19 cellular contexts compared by ENCODE assay signal in the genomic region with DNA sequence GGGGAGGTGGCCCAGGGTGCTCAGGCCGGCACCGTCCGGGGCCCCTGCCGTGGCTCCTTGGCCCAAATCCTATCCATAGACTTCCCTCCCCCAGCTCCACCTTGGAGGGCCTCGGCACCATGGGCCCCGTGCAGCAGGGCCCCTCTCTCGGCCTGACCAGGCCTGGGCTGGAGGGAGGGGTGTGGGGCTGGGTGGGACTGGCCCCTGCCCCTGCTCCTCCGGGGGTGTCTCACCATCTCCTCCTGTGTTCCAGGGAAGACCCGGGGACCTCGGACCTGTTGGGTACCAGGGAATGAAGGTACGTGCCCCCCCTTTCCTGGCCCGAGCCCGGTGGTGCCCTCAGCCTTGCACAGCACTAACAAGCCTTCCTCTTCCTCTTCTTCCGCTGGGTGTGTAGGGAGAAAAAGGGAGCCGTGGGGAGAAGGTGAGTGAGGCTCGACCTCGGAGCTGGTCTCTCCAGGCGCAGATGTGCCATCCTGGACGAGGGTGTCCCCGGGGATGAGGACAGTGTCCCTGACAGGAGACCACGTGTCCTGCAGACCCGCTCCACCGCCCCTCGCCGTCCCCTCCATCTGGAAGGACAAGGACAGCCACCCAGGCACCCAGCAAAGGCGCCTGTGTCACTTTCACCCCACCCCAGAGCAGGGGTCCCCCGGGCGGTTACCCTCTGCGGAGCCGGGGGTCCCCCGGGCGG. TPM values are rescaled to one million over a fixed set of nuclear protein-coding genes. Genes with fewer than 3 reads are reported as not detected.
DNase-seq lines count a peak whose midpoint lies in the region; ATAC-seq and TF ChIP-seq lines count a peak whose summit lies in the region.
"Had no signal": no experiment of that assay in that cellular context is flagged by ENCODE, and none has a peak within 500 bp of the region (broad histone marks: within the 10 kb centered on the region; RNA-seq: fewer than 3 reads in every experiment).

No MANE protein-coding gene starts in this region.

- H3K9me3 ChIP-seq in DND-41 (ENCODE audit: insufficient read depth, low read length, severe bottlenecking) (no peaks in the 10 kb centered on the region), sigmoid colon (no peaks in the 10 kb centered on the region)
- H3K9me3 ChIP-seq: body of pancreas had no signal

- no peaks in the 10 kb centered on the region for H3K27me3 Mint-ChIP-seq in WTC11 (ENCODE audit: low read depth)

- no peaks in the 10 kb centered on the region; the same call in 1 of the 2 replicates for H3K4me1 Mint-ChIP-seq in WTC11
- H3K4me1 Mint-ChIP-seq: activated CD4-positive, alpha-beta T cell treated with anti-CD3 and anti-CD28 coated beads, Interleukin-2, amount 10 ng/mL, durations not matched to agents 7 days and 5 days had no signal

- TF ChIP-seq EP300 in sigmoid colon (IDR thresholded peaks at IDR 0.05), result no peak

- DNase-seq in DND-41 (no peak), WTC11 (ENCODE audit: low spot score) (peak; percentile 7), left ventricle myocardium superior (peak; percentile 31), sigmoid colon (peak; percentile 67), NCI-H1694 treated with DMSO at 0.1 percent for 48 hours (lab: John Stamatoyannopoulos, UW) (no peak), OCI-M1 (lab: John Stamatoyannopoulos, UW) (no peak)
- DNase-seq: activated CD4-positive, alpha-beta T cell treated with anti-CD3 and anti-CD28 coated beads, Interleukin-2, amount 10 ng/mL, durations not matched to agents 7 days and 5 days; dermis blood vessel endothelial cell; Karpas-422; NCI-H1436; NCI-H2227 treated with DMSO at 0.1 percent for 48 hours; NK-92 treated with Interleukin-12 subunit alpha and Interleukin-12 subunit beta, amount 100 ng/mL, for 24 hours; SIG-M5 had no signal

- no peak for TF ChIP-seq POLR2A in sigmoid colon (IDR thresholded peaks at IDR 0.05)

- H4K20me1 ChIP-seq in DND-41 (ENCODE audit: insufficient read depth, low read length), result no peaks in the 10 kb centered on the region

- no peaks in the 10 kb centered on the region for H3K9me3 Mint-ChIP-seq in WTC11
- H3K9me3 Mint-ChIP-seq: T-helper 2 cell treated with Interferon-gamma antibody and Interleukin-4, amounts not matched to agents 5 μg/mL and 100 μg/mL, for 36 hours had no signal

- H3K27me3 ChIP-seq in DND-41 (ENCODE audit: insufficient read depth, low read length, poor library complexity) (no peaks in the 10 kb centered on the region), sigmoid colon (no peaks in the 10 kb centered on the region)
- H3K27me3 ChIP-seq: body of pancreas had no signal

- H3K79me2 ChIP-seq in DND-41 (ENCODE audit: insufficient read depth, low read length), result no peaks in the 10 kb centered on the region
- H3K79me2 ChIP-seq: parathyroid adenoma had no signal

- 83 to 89% methylated on average over 32 of the region's 32 CpGs for WGBS in sigmoid colon, 2 donors

- CTCF ChIA-PET in WTC11 (lab: Charles Lee), result no interaction called here

- H3K4me3 ChIP-seq in DND-41 (ENCODE audit: low read depth in 1 of 2, low read length in 2 of 2) (no peak overlapping the region), sigmoid colon (no peak overlapping the region)
- H3K4me3 ChIP-seq: body of pancreas had no signal

- H3K36me3 ChIP-seq in DND-41 (ENCODE audit: insufficient read depth, low read length) (no peaks in the 10 kb centered on the region), sigmoid colon (peaks cover 77 to 93% (median 81%) of the 10 kb centered on the region in 4 donors)

- H3K4me2 ChIP-seq in DND-41 (ENCODE audit: insufficient read depth, low read length), result no peak overlapping the region

- TF ChIP-seq CTCF in DND-41 (IDR thresholded peaks at IDR 0.05; ENCODE audit: borderline replicate concordance, extremely low read depth, low read length, poor library complexity, severe bottlenecking) (no peak), WTC11 (IDR thresholded peaks at IDR 0.05) (no peak), sigmoid colon (IDR thresholded peaks at IDR 0.05) (no peak)

- no peak overlapping the region for H2AFZ ChIP-seq in DND-41 (ENCODE audit: low read depth, low read length)
- H2AFZ ChIP-seq: parathyroid adenoma had no signal

- no peaks in the 10 kb centered on the region for H3K4me1 ChIP-seq in DND-41 (ENCODE audit: insufficient read depth, low read length)
- H3K4me1 ChIP-seq in sigmoid colon, result peaks cover 0 to 93% (median 89%) of the 10 kb centered on the region in 4 donors
- H3K4me1 ChIP-seq: body of pancreas, parathyroid adenoma had no signal

- no peak overlapping the region for H3K27ac Mint-ChIP-seq in WTC11
- H3K27ac Mint-ChIP-seq: activated CD4-positive, alpha-beta T cell treated with anti-CD3 and anti-CD28 coated beads, Interleukin-2, amount 10 ng/mL, durations not matched to agents 7 days and 5 days; T-helper 2 cell treated with Interferon-gamma antibody and Interleukin-4, amounts not matched to agents 5 μg/mL and 100 μg/mL, for 36 hours had no signal

- no peak overlapping the region for H3K9ac ChIP-seq in DND-41 (ENCODE audit: low read depth, low read length)
- H3K9ac ChIP-seq: parathyroid adenoma had no signal

- no peak overlapping the region for H3K4me3 Mint-ChIP-seq in WTC11
- H3K4me3 Mint-ChIP-seq: activated CD4-positive, alpha-beta T cell treated with anti-CD3 and anti-CD28 coated beads, Interleukin-2, amount 10 ng/mL, durations not matched to agents 7 days and 5 days; T-helper 2 cell treated with Interferon-gamma antibody and Interleukin-4, amounts not matched to agents 5 μg/mL and 100 μg/mL, for 36 hours had no signal

- POLR2A ChIA-PET in WTC11 (lab: Charles Lee), result no interaction called here

- intact Hi-C loops in left ventricle myocardium superior (cut with micrococcal nuclease) (no loop called here), sigmoid colon (cut with DNase I) (no loop called here)

- H3K27ac ChIP-seq in DND-41 (ENCODE audit: low read length), result no peak overlapping the region
- peak overlapping the region; percentile 73 to 80 (median 79) for H3K27ac ChIP-seq in sigmoid colon
- H3K27ac ChIP-seq: body of pancreas, C4-2B, parathyroid adenoma had no signal

- peaks cover 19% of the 10 kb centered on the region for H3K36me3 Mint-ChIP-seq in WTC11

- peak; percentile 8; the same call in 1 of the 3 replicates for ATAC-seq in DND-41 (ENCODE audit: insufficient read depth, low read depth)
- ATAC-seq in WTC11, result no peak
- ATAC-seq in left ventricle myocardium superior, result no peak
- ATAC-seq in HG02610 (IDR thresholded peaks at IDR 0.05; ENCODE audit: unreplicated experiment), result no peak
- ATAC-seq in HG03095 (IDR thresholded peaks at IDR 0.05; ENCODE audit: unreplicated experiment), result no peak
- ATAC-seq: body of pancreas had no signal

TF ChIP-seq in WTC11, 78 proteins besides CTCF, POLR2A, EP300 and RAD21:
- TF ChIP-seq, protein P1, sequence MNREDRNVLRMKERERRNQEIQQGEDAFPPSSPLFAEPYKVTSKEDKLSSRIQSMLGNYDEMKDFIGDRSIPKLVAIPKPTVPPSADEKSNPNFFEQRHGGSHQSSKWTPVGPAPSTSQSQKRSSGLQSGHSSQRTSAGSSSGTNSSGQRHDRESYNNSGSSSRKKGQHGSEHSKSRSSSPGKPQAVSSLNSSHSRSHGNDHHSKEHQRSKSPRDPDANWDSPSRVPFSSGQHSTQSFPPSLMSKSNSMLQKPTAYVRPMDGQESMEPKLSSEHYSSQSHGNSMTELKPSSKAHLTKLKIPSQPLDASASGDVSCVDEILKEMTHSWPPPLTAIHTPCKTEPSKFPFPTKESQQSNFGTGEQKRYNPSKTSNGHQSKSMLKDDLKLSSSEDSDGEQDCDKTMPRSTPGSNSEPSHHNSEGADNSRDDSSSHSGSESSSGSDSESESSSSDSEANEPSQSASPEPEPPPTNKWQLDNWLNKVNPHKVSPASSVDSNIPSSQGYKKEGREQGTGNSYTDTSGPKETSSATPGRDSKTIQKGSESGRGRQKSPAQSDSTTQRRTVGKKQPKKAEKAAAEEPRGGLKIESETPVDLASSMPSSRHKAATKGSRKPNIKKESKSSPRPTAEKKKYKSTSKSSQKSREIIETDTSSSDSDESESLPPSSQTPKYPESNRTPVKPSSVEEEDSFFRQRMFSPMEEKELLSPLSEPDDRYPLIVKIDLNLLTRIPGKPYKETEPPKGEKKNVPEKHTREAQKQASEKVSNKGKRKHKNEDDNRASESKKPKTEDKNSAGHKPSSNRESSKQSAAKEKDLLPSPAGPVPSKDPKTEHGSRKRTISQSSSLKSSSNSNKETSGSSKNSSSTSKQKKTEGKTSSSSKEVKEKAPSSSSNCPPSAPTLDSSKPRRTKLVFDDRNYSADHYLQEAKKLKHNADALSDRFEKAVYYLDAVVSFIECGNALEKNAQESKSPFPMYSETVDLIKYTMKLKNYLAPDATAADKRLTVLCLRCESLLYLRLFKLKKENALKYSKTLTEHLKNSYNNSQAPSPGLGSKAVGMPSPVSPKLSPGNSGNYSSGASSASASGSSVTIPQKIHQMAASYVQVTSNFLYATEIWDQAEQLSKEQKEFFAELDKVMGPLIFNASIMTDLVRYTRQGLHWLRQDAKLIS (CRISPR knock-in tag; IDR thresholded peaks at IDR 0.05; ENCODE audit: borderline replicate concordance), result no peak

RNA-seq across cellular contexts. Expression of a gene that starts 7.9 kb away (rescaled TPM):
- total RNA-seq in WTC11 (2021) (221 to 245 TPM (median 240 TPM) in 3 replicates), left ventricle myocardium superior (188 TPM), sigmoid colon (1,000 to 10,000 TPM in 2 of 4 donors, 100 to 1,000 TPM in 2; 622 to 1,755 (median 1,184) TPM)
- polyA plus RNA-seq in sigmoid colon, result 100 to 1,000 TPM in 1 of 3 donors, 10 to 100 TPM in 2; 14.3 to 131 (median 28.2) TPM

Comparison
In these comparisons a context has a peak if more than half of its experiments do, and no peak if none do; other contexts are left out.
1. DNase-seq: peak in WTC11 (single experiment), left ventricle myocardium superior (single experiment) and sigmoid colon (single experiment); none in DND-41 (single experiment), NCI-H1694 treated with DMSO at 0.1 percent for 48 hours (single experiment) and OCI-M1 (single experiment).